Comparison of ENCODE assay signal across 2 cellular contexts in genomic region chr5:2879701-2880100, GRCh38.
A peak's percentile ranks its signal among the peaks of the same experiment; 100 is the strongest.
TF ChIP-seq lines count a peak whose summit lies in the region.

No MANE protein-coding gene starts in this region.

TF ChIP-seq in HepG2, 621 proteins besides CTCF, POLR2A, EP300 and RAD21:
- no peak for TF ChIP-seq ZBTB26 (CRISPR knock-in tag; IDR thresholded peaks at IDR 0.05; ENCODE audit: borderline replicate concordance)
- TF ChIP-seq ZNF317 (CRISPR knock-in tag; IDR thresholded peaks at IDR 0.05), result peak; percentile 99

TF ChIP-seq in GM12878, 131 proteins besides CTCF, POLR2A, EP300 and RAD21:
- TF ChIP-seq CBX5 (IDR thresholded peaks at IDR 0.05; ENCODE audit: low read depth) (0 out of 2 replicates have a peak, but pooled peaks have one; percentile 45), SIN3A (IDR thresholded peaks at IDR 0.05; ENCODE audit: low read depth, low read length) (no peak)
